1 cellular context compared by ENCODE assay signal in the genomic region with DNA sequence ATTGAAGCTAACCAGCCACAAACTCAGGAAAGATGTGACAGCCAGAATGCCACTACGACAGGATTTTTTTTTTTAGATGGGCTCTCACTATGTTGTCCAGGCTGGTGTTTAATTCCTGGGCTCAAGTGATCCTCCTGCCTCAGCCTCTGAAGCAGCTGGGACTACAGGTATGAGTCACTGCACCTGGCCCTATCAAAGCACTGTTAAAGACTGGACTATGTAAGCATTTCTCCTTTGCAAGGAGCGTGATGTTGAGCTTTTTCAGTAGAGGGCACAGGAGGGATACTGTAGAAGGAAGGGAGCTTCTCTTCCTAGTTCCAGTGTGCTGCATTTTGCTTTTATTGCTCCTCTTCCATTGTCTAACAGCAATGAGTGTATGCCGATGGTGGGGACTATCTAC.
TF ChIP-seq lines count a peak whose summit lies in the region.

No MANE protein-coding gene starts in this region.

TF ChIP-seq in GM23338, 12 proteins besides CTCF, POLR2A, EP300 and RAD21 (continued from another document):
- TF ChIP-seq, protein P1, sequence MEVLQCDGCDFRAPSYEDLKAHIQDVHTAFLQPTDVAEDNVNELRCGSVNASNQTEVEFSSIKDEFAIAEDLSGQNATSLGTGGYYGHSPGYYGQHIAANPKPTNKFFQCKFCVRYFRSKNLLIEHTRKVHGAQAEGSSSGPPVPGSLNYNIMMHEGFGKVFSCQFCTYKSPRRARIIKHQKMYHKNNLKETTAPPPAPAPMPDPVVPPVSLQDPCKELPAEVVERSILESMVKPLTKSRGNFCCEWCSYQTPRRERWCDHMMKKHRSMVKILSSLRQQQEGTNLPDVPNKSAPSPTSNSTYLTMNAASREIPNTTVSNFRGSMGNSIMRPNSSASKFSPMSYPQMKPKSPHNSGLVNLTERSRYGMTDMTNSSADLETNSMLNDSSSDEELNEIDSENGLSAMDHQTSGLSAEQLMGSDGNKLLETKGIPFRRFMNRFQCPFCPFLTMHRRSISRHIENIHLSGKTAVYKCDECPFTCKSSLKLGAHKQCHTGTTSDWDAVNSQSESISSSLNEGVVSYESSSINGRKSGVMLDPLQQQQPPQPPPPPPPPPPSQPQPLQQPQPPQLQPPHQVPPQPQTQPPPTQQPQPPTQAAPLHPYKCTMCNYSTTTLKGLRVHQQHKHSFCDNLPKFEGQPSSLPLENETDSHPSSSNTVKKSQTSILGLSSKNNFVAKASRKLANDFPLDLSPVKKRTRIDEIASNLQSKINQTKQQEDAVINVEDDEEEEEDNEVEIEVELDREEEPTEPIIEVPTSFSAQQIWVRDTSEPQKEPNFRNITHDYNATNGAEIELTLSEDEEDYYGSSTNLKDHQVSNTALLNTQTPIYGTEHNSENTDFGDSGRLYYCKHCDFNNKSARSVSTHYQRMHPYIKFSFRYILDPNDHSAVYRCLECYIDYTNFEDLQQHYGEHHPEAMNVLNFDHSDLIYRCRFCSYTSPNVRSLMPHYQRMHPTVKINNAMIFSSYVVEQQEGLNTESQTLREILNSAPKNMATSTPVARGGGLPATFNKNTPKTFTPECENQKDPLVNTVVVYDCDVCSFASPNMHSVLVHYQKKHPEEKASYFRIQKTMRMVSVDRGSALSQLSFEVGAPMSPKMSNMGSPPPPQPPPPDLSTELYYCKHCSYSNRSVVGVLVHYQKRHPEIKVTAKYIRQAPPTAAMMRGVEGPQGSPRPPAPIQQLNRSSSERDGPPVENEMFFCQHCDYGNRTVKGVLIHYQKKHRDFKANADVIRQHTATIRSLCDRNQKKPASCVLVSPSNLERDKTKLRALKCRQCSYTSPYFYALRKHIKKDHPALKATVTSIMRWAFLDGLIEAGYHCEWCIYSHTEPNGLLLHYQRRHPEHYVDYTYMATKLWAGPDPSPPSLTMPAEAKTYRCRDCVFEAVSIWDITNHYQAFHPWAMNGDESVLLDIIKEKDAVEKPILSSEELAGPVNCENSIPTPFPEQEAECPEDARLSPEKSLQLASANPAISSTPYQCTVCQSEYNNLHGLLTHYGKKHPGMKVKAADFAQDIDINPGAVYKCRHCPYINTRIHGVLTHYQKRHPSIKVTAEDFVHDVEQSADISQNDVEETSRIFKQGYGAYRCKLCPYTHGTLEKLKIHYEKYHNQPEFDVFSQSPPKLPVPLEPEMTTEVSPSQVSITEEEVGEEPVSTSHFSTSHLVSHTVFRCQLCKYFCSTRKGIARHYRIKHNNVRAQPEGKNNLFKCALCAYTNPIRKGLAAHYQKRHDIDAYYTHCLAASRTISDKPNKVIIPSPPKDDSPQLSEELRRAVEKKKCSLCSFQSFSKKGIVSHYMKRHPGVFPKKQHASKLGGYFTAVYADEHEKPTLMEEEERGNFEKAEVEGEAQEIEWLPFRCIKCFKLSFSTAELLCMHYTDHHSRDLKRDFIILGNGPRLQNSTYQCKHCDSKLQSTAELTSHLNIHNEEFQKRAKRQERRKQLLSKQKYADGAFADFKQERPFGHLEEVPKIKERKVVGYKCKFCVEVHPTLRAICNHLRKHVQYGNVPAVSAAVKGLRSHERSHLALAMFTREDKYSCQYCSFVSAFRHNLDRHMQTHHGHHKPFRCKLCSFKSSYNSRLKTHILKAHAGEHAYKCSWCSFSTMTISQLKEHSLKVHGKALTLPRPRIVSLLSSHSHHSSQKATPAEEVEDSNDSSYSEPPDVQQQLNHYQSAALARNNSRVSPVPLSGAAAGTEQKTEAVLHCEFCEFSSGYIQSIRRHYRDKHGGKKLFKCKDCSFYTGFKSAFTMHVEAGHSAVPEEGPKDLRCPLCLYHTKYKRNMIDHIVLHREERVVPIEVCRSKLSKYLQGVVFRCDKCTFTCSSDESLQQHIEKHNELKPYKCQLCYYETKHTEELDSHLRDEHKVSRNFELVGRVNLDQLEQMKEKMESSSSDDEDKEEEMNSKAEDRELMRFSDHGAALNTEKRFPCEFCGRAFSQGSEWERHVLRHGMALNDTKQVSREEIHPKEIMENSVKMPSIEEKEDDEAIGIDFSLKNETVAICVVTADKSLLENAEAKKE (CRISPR knock-in tag; IDR thresholded peaks at IDR 0.05) = no peak
- TF ChIP-seq ZNF114 (CRISPR knock-in tag; IDR thresholded peaks at IDR 0.05) = no peak
- no peak for TF ChIP-seq REST (IDR thresholded peaks at IDR 0.05; ENCODE audit: unreplicated experiment)
- no peak for TF ChIP-seq STAT1 (IDR thresholded peaks at IDR 0.05; ENCODE audit: unreplicated experiment)
- TF ChIP-seq JUNB (IDR thresholded peaks at IDR 0.05; ENCODE audit: unreplicated experiment) = no peak
- no peak for TF ChIP-seq NANOG (IDR thresholded peaks at IDR 0.05; ENCODE audit: borderline replicate concordance)
- no peak for TF ChIP-seq POLR2AphosphoS5 (IDR thresholded peaks at IDR 0.05; ENCODE audit: low read depth)
- TF ChIP-seq ETS1 (IDR thresholded peaks at IDR 0.05) = no peak
- TF ChIP-seq CREB1 (CRISPR knock-in tag; IDR thresholded peaks at IDR 0.05; ENCODE audit: low read depth) = no peak
- TF ChIP-seq EZH2phosphoT487 (IDR thresholded peaks at IDR 0.05; ENCODE audit: unreplicated experiment) = no peak
- no peak for TF ChIP-seq EZH2 (IDR thresholded peaks at IDR 0.05; ENCODE audit: low read depth, unreplicated experiment)
